ENCODE assay signal across 17 cellular contexts in genomic region chr18:21203096-21203495, GRCh38. TPM values are rescaled to one million over a fixed set of nuclear protein-coding genes. Genes with fewer than 3 reads are reported as not detected.
DNase-seq lines count a peak whose midpoint lies in the region; TF ChIP-seq lines count a peak whose summit lies in the region.
"Had no signal": no experiment of that assay in that cellular context is flagged by ENCODE, and none has a peak within 500 bp of the region (broad histone marks: within the 10 kb centered on the region; RNA-seq: fewer than 3 reads in every experiment).

No MANE protein-coding gene starts in this region.

- no peaks in the 10 kb centered on the region for H3K36me3 ChIP-seq in brain microvascular endothelial cell (replicated peaks)
- H3K36me3 ChIP-seq: HAP-1 had no signal

- no peak for TF ChIP-seq CTCF in brain microvascular endothelial cell (IDR thresholded peaks at IDR 0.05; ENCODE audit: low read depth, low read length, missing control alignments)

- H3K4me3 ChIP-seq in brain microvascular endothelial cell (ENCODE audit: low read depth, low read length), result no peak overlapping the region
- H3K4me3 ChIP-seq: GM23248, HAP-1 had no signal

- DNase-seq in EL (peak; percentile 35), M059J (ENCODE audit: low read depth) (peak; percentile 68), RPMI7951 (ENCODE audit: low read depth) (peak; percentile 1), fibroblast of gingiva (ENCODE audit: low read depth) (peak; percentile 34), ureter (ENCODE audit: low spot score) (no peak), activated T-cell treated with anti-CD3 and anti-CD28 coated beads for 4 hours (no peak), activated gamma-delta T cell (lab: John Stamatoyannopoulos, UW) (no peak), brain microvascular endothelial cell (no peak)
- DNase-seq: ACHN; Caco-2; CD4-positive, alpha-beta T cell; DMS79 treated with DMSO at 0.1 percent for 48 hours; GDM1; GM23248 had no signal

- no peak overlapping the region for H3K27ac ChIP-seq in brain microvascular endothelial cell
- H3K27ac ChIP-seq: C4-2B, GM23248 had no signal

- in situ Hi-C loops in brain microvascular endothelial cell (cut with HindIII; ENCODE audit: low pct_ligation_motif_present, low sequenced_read_pairs), result no loop called here

- no peaks in the 10 kb centered on the region for H3K27me3 ChIP-seq in brain microvascular endothelial cell (replicated peaks)

RNA-seq across cellular contexts. Expression of gene GREB1L, which starts 38.9 kb away (rescaled TPM):
- total RNA-seq in M059J (2014; rRNA removed; shearing (Covaris generic)), result 3.9 and 8.9 TPM in 2 replicates
- total RNA-seq in RPMI7951 (2014; rRNA removed; shearing (Covaris generic)), result 0.24 TPM in 1 of 2 replicates, not detected in the other
- 0.05 TPM for total RNA-seq in ureter
- total RNA-seq: CD4-positive, alpha-beta T cell; HT-29 had no signal

Comparison
In these comparisons a context has a peak if more than half of its experiments do, and no peak if none do; other contexts are left out.
1. DNase-seq: peak in EL (single experiment), M059J (single experiment), RPMI7951 (single experiment) and fibroblast of gingiva (single experiment); none in ureter (single experiment), activated T-cell treated with anti-CD3 and anti-CD28 coated beads for 4 hours (single experiment), activated gamma-delta T cell (single experiment) and brain microvascular endothelial cell (single experiment).